17 cellular contexts compared by ENCODE assay signal in the genomic region with DNA sequence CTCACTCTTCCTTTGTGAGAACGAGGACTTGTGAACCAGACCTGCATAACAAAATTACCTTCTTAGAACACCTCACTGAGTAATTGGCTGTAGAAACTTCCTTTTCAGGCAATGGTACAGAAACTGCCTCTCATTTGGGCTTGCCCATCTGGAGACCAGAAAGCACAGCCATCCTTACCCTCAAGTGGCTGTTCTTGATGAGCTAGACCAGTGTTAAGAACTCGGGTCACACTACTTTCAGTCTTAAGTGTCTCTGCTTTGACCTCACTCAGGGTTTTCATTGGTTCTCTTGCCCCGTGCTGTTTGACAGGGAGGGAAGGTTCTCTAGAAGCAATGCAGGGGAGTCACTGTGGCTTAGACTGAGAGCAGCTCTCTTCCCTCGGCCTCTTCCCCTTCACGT. TPM values are rescaled to one million over a fixed set of nuclear protein-coding genes. Genes with fewer than 3 reads are reported as not detected.
DNase-seq lines count a peak whose midpoint lies in the region; ATAC-seq, FAIRE-seq and TF ChIP-seq lines count a peak whose summit lies in the region.
"Had no signal": no experiment of that assay in that cellular context is flagged by ENCODE, and none has a peak within 500 bp of the region (broad histone marks: within the 10 kb centered on the region; RNA-seq: fewer than 3 reads in every experiment).

No MANE protein-coding gene starts in this region.

- TF ChIP-seq CTCF in D721Med (IDR thresholded peaks at IDR 0.05; ENCODE audit: insufficient read depth, missing control alignments) (no peak), breast epithelium (IDR thresholded peaks at IDR 0.05) (no peak)

- peaks cover 6% of the 10 kb centered on the region for H3K36me3 ChIP-seq in breast epithelium

- intact Hi-C loops in breast epithelium (cut with DNase I; ENCODE audit: low total_unique reads) = no loop called here

- H3K4me1 ChIP-seq in breast epithelium = no peaks in the 10 kb centered on the region

- no peaks in the 10 kb centered on the region for H3K9me3 ChIP-seq in breast epithelium

- H3K27ac ChIP-seq in breast epithelium = no peak overlapping the region

- TF ChIP-seq POLR2A in breast epithelium (IDR thresholded peaks at IDR 0.05) = no peak

- FAIRE-seq in D721Med (lab: Jason Lieb, UNC) = no peak

- H3K4me3 ChIP-seq in breast epithelium = no peak overlapping the region

- ATAC-seq in GM18502 (IDR thresholded peaks at IDR 0.05; ENCODE audit: poor library complexity, unreplicated experiment) (peak; percentile 85), GM21515 (IDR thresholded peaks at IDR 0.05; ENCODE audit: unreplicated experiment) (peak; percentile 51), HG02885 (IDR thresholded peaks at IDR 0.05; ENCODE audit: poor library complexity, unreplicated experiment) (peak; percentile 77)
- ATAC-seq: activated naive CD8-positive, alpha-beta T cell treated with anti-CD3 and anti-CD28 coated beads, Interleukin-2, amount 50 U/mL, for 24 hours had no signal

- DNase-seq in DMS79 (lab: John Stamatoyannopoulos, UW) (peak; percentile 80), NCI-H187 (lab: John Stamatoyannopoulos, UW) (no peak), D721Med (ENCODE audit: insufficient read length, low spot score) (no peak), breast epithelium (ENCODE audit: low spot score in 2 of 2) (no peak)
- DNase-seq in stimulated activated CD4-positive, alpha-beta T cell treated with anti-CD3 and anti-CD28 coated beads, Interleukin-4, amount 100 ng/mL, for 24 hours = no peak
- DNase-seq: activated B cell treated with CpG ODN at 0.5 μM for 24 hours; activated CD8-positive, alpha-beta memory T cell treated with anti-CD3 and anti-CD28 coated beads for 24 hours; activated naive CD8-positive, alpha-beta T cell treated with anti-CD3 and anti-CD28 coated beads, Interleukin-2, amount 50 U/mL, for 24 hours; C1 segment of cervical spinal cord; Karpas-422; mesenchymal stem cell; MV-4-11; NCI-H1694; T-helper 9 cell had no signal

- no peaks in the 10 kb centered on the region for H3K27me3 ChIP-seq in breast epithelium

RNA-seq across cellular contexts. Expression of gene NAT10, which starts 29.3 kb away (rescaled TPM):
- 10 to 100 TPM; 22.6 to 41.0 (median 31.5) TPM for total RNA-seq in breast epithelium
